ENCODE assay signal across 31 cellular contexts in the genomic region with DNA sequence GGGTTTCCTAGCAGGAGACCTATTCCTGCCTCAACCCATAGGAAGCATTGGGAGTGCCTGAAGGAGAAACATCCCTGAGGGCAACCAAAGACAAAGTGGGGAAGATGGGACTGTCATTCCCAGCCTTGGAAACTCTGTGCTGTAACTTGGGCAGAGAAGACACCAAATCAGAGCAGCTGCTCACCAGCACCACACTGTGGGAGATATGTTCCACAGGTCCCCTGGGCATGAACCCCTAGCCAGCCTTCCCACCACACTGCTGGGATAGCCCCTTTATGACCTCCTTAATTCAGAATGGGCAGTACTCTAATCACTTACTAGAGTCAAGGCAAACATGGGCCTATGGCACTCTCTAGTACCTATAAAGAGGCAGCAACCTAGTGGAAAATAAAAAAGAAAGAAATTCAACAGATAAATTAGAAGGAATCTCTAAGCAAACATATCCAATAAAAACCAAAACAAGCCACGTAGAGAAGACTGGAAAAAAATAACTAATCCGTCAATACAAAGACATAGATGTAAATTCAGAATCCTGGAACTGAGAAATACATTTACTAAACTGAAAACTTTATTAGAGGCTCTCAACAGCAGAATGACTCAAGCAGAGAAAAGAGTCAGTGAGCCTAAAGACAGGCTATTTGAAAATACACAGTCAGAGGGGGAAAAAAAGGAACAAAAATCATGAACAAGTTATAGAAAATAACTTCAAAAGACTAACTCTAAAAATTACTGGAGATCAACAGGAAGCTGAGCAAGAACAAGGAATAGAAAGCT.
"Had no signal": no experiment of that assay in that cellular context is flagged by ENCODE, and none has a peak within 500 bp of the region (broad histone marks: within the 10 kb centered on the region; RNA-seq: fewer than 3 reads in every experiment).

No MANE protein-coding gene starts in this region.

- H3K27me3 ChIP-seq: cardiac muscle cell, foreskin keratinocyte, heart left ventricle, left lung, spleen had no signal

- H3K27me3 Mint-ChIP-seq: activated CD4-positive, alpha-beta T cell treated with anti-CD3 and anti-CD28 coated beads for 36 hours; activated CD8-positive, alpha-beta memory T cell treated with anti-CD3 and anti-CD28 coated beads, Interleukin-2, amount 10 ng/mL, durations not matched to agents 7 days and 5 days; activated naive CD4-positive, alpha-beta T cell treated with anti-CD3 and anti-CD28 coated beads, Interleukin-2, amount 50 U/mL, for 24 hours; activated naive CD8-positive, alpha-beta T cell treated with anti-CD3 and anti-CD28 coated beads, Interleukin-2, amount 50 U/mL, for 24 hours; effector memory CD8-positive, alpha-beta T cell; natural killer cell treated with Interleukin-12 subunit alpha and Interleukin-12 subunit beta and Interleukin-15 and Interleukin-18, amount 100 ng/mL, for 72 hours had no signal

- H3K27ac ChIP-seq: cardiac muscle cell, foreskin keratinocyte, heart left ventricle, left lung, lower lobe of right lung, spleen, thoracic aorta had no signal

- H3K4me1 ChIP-seq: foreskin keratinocyte, heart left ventricle, left lung, lower lobe of right lung, spleen had no signal

- FAIRE-seq: endothelial cell of umbilical vein, urothelium cell line had no signal

- H3K4me3 Mint-ChIP-seq: activated CD4-positive, alpha-beta T cell treated with anti-CD3 and anti-CD28 coated beads for 36 hours; activated CD8-positive, alpha-beta memory T cell treated with anti-CD3 and anti-CD28 coated beads, Interleukin-2, amount 10 ng/mL, durations not matched to agents 7 days and 5 days; activated CD8-positive, alpha-beta T cell treated with anti-CD3 and anti-CD28 coated beads, Interleukin-2, amount 10 ng/mL, durations not matched to agents 7 days and 5 days; activated naive CD4-positive, alpha-beta T cell treated with anti-CD3 and anti-CD28 coated beads, Interleukin-2, amount 50 U/mL, for 24 hours; activated naive CD8-positive, alpha-beta T cell treated with anti-CD3 and anti-CD28 coated beads, Interleukin-2, amount 50 U/mL, for 24 hours; effector memory CD8-positive, alpha-beta T cell; natural killer cell treated with Interleukin-12 subunit alpha and Interleukin-12 subunit beta and Interleukin-15 and Interleukin-18, amount 100 ng/mL, for 72 hours; T-helper 2 cell treated with Interferon-gamma antibody and Interleukin-4, amounts not matched to agents 5 μg/mL and 100 μg/mL, for 36 hours had no signal

- H3K36me3 ChIP-seq: cardiac muscle cell, heart left ventricle, left lung, lower lobe of right lung, spleen, thoracic aorta had no signal

- H3K36me3 Mint-ChIP-seq: activated CD8-positive, alpha-beta memory T cell treated with anti-CD3 and anti-CD28 coated beads, Interleukin-2, amount 10 ng/mL, durations not matched to agents 7 days and 5 days; activated naive CD4-positive, alpha-beta T cell treated with anti-CD3 and anti-CD28 coated beads, Interleukin-2, amount 50 U/mL, for 24 hours; natural killer cell treated with Interleukin-12 subunit alpha and Interleukin-12 subunit beta and Interleukin-15 and Interleukin-18, amount 100 ng/mL, for 72 hours had no signal

- DNase-seq: activated CD4-positive, alpha-beta T cell treated with anti-CD3 and anti-CD28 coated beads for 36 hours; activated CD4-positive, CD25-positive, alpha-beta regulatory T cell; activated CD8-positive, alpha-beta memory T cell treated with anti-CD3 and anti-CD28 coated beads, Interleukin-2, amount 10 ng/mL, durations not matched to agents 7 days and 5 days; activated CD8-positive, alpha-beta T cell treated with anti-CD3 and anti-CD28 coated beads, Interleukin-2, amount 10 ng/mL, durations not matched to agents 7 days and 5 days; activated naive CD8-positive, alpha-beta T cell treated with anti-CD3 and anti-CD28 coated beads, Interleukin-2, amount 50 U/mL, for 24 hours; activated T-cell treated with anti-CD3 and anti-CD28 coated beads, Interleukin-2, amount 50 U/mL, for 48 hours; amygdala; cortex of kidney; effector memory CD8-positive, alpha-beta T cell; foreskin keratinocyte; heart left ventricle; hypothalamus; kidney glomerular epithelial cell; left lung; lower lobe of right lung; mucosa of descending colon; posterior cingulate gyrus; right cardiac atrium; spleen; stimulated activated CD4-positive, alpha-beta T cell treated with anti-CD3 and anti-CD28 coated beads, Interleukin-2, amount 100 ng/mL, for 48 hours; stimulated activated naive CD8-positive, alpha-beta T cell treated with anti-CD3 and anti-CD28 coated beads, Interleukin-15, Interleukin-2, amounts not matched to agents 100 U/mL and 50 U/mL, for 24 hours; trophoblast cell had no signal

- H3K4me1 Mint-ChIP-seq: activated CD4-positive, alpha-beta T cell treated with anti-CD3 and anti-CD28 coated beads for 36 hours; activated CD8-positive, alpha-beta memory T cell treated with anti-CD3 and anti-CD28 coated beads, Interleukin-2, amount 10 ng/mL, durations not matched to agents 7 days and 5 days; activated naive CD4-positive, alpha-beta T cell treated with anti-CD3 and anti-CD28 coated beads, Interleukin-2, amount 50 U/mL, for 24 hours; activated naive CD8-positive, alpha-beta T cell treated with anti-CD3 and anti-CD28 coated beads, Interleukin-2, amount 50 U/mL, for 24 hours had no signal

- H3K4me3 ChIP-seq: cardiac muscle cell, heart left ventricle, left lung, lower lobe of right lung, mucosa of descending colon, spleen, thoracic aorta had no signal

- H3K27ac Mint-ChIP-seq: activated CD4-positive, alpha-beta T cell treated with anti-CD3 and anti-CD28 coated beads for 36 hours; activated CD8-positive, alpha-beta memory T cell treated with anti-CD3 and anti-CD28 coated beads, Interleukin-2, amount 10 ng/mL, durations not matched to agents 7 days and 5 days; activated CD8-positive, alpha-beta T cell treated with anti-CD3 and anti-CD28 coated beads, Interleukin-2, amount 10 ng/mL, durations not matched to agents 7 days and 5 days; activated naive CD4-positive, alpha-beta T cell treated with anti-CD3 and anti-CD28 coated beads, Interleukin-2, amount 50 U/mL, for 24 hours; activated naive CD8-positive, alpha-beta T cell treated with anti-CD3 and anti-CD28 coated beads, Interleukin-2, amount 50 U/mL, for 24 hours; activated T-helper 2 cell treated with anti-CD3 and anti-CD28 coated beads, Interferon-gamma antibody, Interleukin-2, Interleukin-4, amounts not matched to agents 10 μg/mL and 5 μg/mL and 100 μg/mL, durations not matched to agents 14 hours and 24 hours and 36 hours; effector memory CD8-positive, alpha-beta T cell; natural killer cell treated with Interleukin-12 subunit alpha and Interleukin-12 subunit beta and Interleukin-15 and Interleukin-18, amount 100 ng/mL, for 72 hours; T-helper 2 cell treated with Interferon-gamma antibody and Interleukin-4, amounts not matched to agents 5 μg/mL and 100 μg/mL, for 36 hours had no signal

- ATAC-seq: activated CD4-positive, alpha-beta T cell treated with anti-CD3 and anti-CD28 coated beads for 36 hours; activated CD8-positive, alpha-beta memory T cell treated with anti-CD3 and anti-CD28 coated beads, Interleukin-2, amount 10 ng/mL, durations not matched to agents 7 days and 5 days; activated CD8-positive, alpha-beta T cell treated with anti-CD3 and anti-CD28 coated beads, Interleukin-2, amount 10 ng/mL, durations not matched to agents 7 days and 5 days; activated naive CD8-positive, alpha-beta T cell treated with anti-CD3 and anti-CD28 coated beads, Interleukin-2, amount 50 U/mL, for 24 hours; effector memory CD8-positive, alpha-beta T cell; esophagus mucosa; foreskin keratinocyte; heart left ventricle; left lung; lower lobe of right lung; mucosa of descending colon; natural killer cell treated with Interleukin-12 subunit alpha and Interleukin-12 subunit beta and Interleukin-15 and Interleukin-18, amount 100 ng/mL, for 72 hours; right cardiac atrium; stimulated activated naive CD8-positive, alpha-beta T cell treated with anti-CD3 and anti-CD28 coated beads, Interleukin-15, Interleukin-2, amounts not matched to agents 100 U/mL and 50 U/mL, for 24 hours had no signal
